9 cellular contexts compared by ENCODE assay signal in genomic region chr13:48400820-48401219, GRCh38. TPM values are rescaled to one million over a fixed set of nuclear protein-coding genes. Genes with fewer than 3 reads are reported as not detected.
DNase-seq lines count a peak whose midpoint lies in the region; ATAC-seq, FAIRE-seq and TF ChIP-seq lines count a peak whose summit lies in the region.
"Had no signal": no experiment of that assay in that cellular context is flagged by ENCODE, and none has a peak within 500 bp of the region (broad histone marks: within the 10 kb centered on the region; RNA-seq: fewer than 3 reads in every experiment).

No MANE protein-coding gene starts in this region.

- H3K4me3 ChIP-seq in adrenal gland (no peak overlapping the region), upper lobe of right lung (no peak overlapping the region)

- peaks cover 35 to 81% of the 10 kb centered on the region in 2 donors for H3K4me1 ChIP-seq in adrenal gland (replicated peaks in 1 of 2)
- H3K4me1 ChIP-seq in upper lobe of right lung, result peaks cover 41% of the 10 kb centered on the region

- H3K36me3 ChIP-seq in adrenal gland (replicated peaks in 1 of 2) (no peaks in the 10 kb centered on the region), upper lobe of right lung (no peaks in the 10 kb centered on the region)

- TF ChIP-seq POLR2A in GM12891 (IDR thresholded peaks at IDR 0.05; ENCODE audit: low read depth, low read length), result no peak
- no peak for TF ChIP-seq POLR2A in adrenal gland (IDR thresholded peaks at IDR 0.05)

- H3K27me3 ChIP-seq in adrenal gland (no peaks in the 10 kb centered on the region), upper lobe of right lung (no peaks in the 10 kb centered on the region)

- H3K9me3 ChIP-seq in adrenal gland (replicated peaks in 1 of 3), result no peaks in the 10 kb centered on the region
- H3K9me3 ChIP-seq in upper lobe of right lung, result no peaks in the 10 kb centered on the region

- TF ChIP-seq CTCF in adrenal gland (IDR thresholded peaks at IDR 0.05), result peak in 1 of 6 experiments; percentile 13
- no peak for TF ChIP-seq CTCF in upper lobe of right lung (IDR thresholded peaks at IDR 0.05)

- peak; percentile 77 for FAIRE-seq in GM12891 (lab: Jason Lieb, UNC)

- intact Hi-C loops in adrenal gland (cut with DNase I), result no loop called here
- intact Hi-C loops in upper lobe of right lung (cut with DNase I), result no loop called here

- peak; percentile 49 for ATAC-seq in HG03378 (IDR thresholded peaks at IDR 0.05; ENCODE audit: unreplicated experiment)
- ATAC-seq in upper lobe of right lung, result peak; percentile 84
- ATAC-seq in GM19397 (IDR thresholded peaks at IDR 0.05; ENCODE audit: unreplicated experiment), result no peak

- DNase-seq in GM12891 (ENCODE audit: insufficient read length, low spot score) (no peak), adrenal gland (no peak), left kidney (ENCODE audit: low read depth, low spot score) (peak; percentile 49), upper lobe of right lung (no peak), iPS-NIHi11 (ENCODE audit: low spot score) (no peak), NCI-H1417 treated with DMSO at 0.1 percent for 48 hours (lab: John Stamatoyannopoulos, UW) (no peak)

- H3K27ac ChIP-seq in adrenal gland, result peak overlapping the region; percentile 12 to 75 (median 43)
- H3K27ac ChIP-seq in upper lobe of right lung, result peak overlapping the region; percentile 60
- H3K27ac ChIP-seq: KMS-11 had no signal

- WGBS in adrenal gland, 4 donors, result 39 to 48% (median 44%) methylated on average over 1 of the region's 1 CpG

TF ChIP-seq in GM12891, 5 proteins besides CTCF, POLR2A, EP300 and RAD21:
- TF ChIP-seq POLR2AphosphoS5 (IDR thresholded peaks at IDR 0.05; ENCODE audit: low read depth, low read length) (no peak), SPI1 (IDR thresholded peaks at IDR 0.05; ENCODE audit: low read depth, low read length) (peak; percentile 50)
TF ChIP-seq in GM12891: peak in this region for 1.

RNA-seq across cellular contexts. Expression of gene LPAR6, which starts 12.1 kb away (rescaled TPM):
- polyA plus RNA-seq in GM12891 (2012; ENCODE audit: low read depth, missing spikeins), result 0.89 TPM
- 10 to 100 TPM in 7 of 8 donors, 1 to 10 TPM in 1; 8.6 to 56.6 (median 29.6) TPM for total RNA-seq in adrenal gland
- polyA plus RNA-seq in adrenal gland, result 10 to 100 TPM; 20.3 to 56.2 (median 55.7) TPM
- total RNA-seq in upper lobe of right lung, result 30.9 TPM
